1 cellular context compared by ENCODE assay signal in genomic region chr14:20626274-20626673, GRCh38.
TF ChIP-seq lines count a peak whose summit lies in the region.

No MANE protein-coding gene starts in this region.

TF ChIP-seq in H1, 55 proteins besides CTCF, POLR2A, EP300 and RAD21:
- TF ChIP-seq KDM1A (IDR thresholded peaks at IDR 0.05; ENCODE audit: borderline replicate concordance, low read length) (no peak), TAF1 (IDR thresholded peaks at IDR 0.05; ENCODE audit: low read depth, low read length) (no peak), PHF8 (conservative IDR thresholded peaks at IDR 0.05; ENCODE audit: low read depth, low read length) (0 out of 2 replicates have a peak, but pooled peaks have one; percentile 16), SUZ12 (IDR thresholded peaks at IDR 0.05; ENCODE audit: low read length) (no peak), CBX5 (IDR thresholded peaks at IDR 0.05; ENCODE audit: low read depth, low read length) (no peak), CBX8 (IDR thresholded peaks at IDR 0.05; ENCODE audit: borderline replicate concordance, low read depth, low read length) (no peak), POLR2AphosphoS5 (IDR thresholded peaks at IDR 0.05; ENCODE audit: low read depth, low read length) (no peak), RNF2 (IDR thresholded peaks at IDR 0.05; ENCODE audit: borderline replicate concordance, low read depth, low read length, missing control alignments, poor library complexity, severe bottlenecking) (no peak), BRCA1 (IDR thresholded peaks at IDR 0.05; ENCODE audit: low read depth, low read length) (no peak), TEAD4 (IDR thresholded peaks at IDR 0.05; ENCODE audit: low read depth, low read length) (no peak), ZNF274 (IDR thresholded peaks at IDR 0.05; ENCODE audit: borderline replicate concordance, extremely low read depth, low read length) (no peak), SIN3A (conservative IDR thresholded peaks at IDR 0.05 in 1 of 2, IDR thresholded peaks at IDR 0.05 in 1 of 2; ENCODE audit: low read depth in 1 of 2, low read length in 2 of 2) (0 out of 4 replicates have a peak, but pooled peaks of 1 of the 2 experiments have one; percentile 3)
TF ChIP-seq in H1: peak in this region for 2.
